Comparison of ENCODE assay signal across 8 cellular contexts in genomic region chr10:17737021-17737965, GRCh38. TPM values are rescaled to one million over a fixed set of nuclear protein-coding genes. Genes with fewer than 3 reads are reported as not detected.
DNase-seq lines count a peak whose midpoint lies in the region; ATAC-seq and TF ChIP-seq lines count a peak whose summit lies in the region.

No MANE protein-coding gene starts in this region.

- H2AFZ ChIP-seq in SK-N-SH (ENCODE audit: low read depth): no peak overlapping the region

- intact Hi-C loops in CD4-positive, alpha-beta memory T cell (cut with micrococcal nuclease): loop anchor here (1.0 kb wide), 1 partner anchor 37 kb away; no protein-coding TSS in a partner anchor

- no peak overlapping the region for H3K27ac Mint-ChIP-seq in CD4-positive, alpha-beta memory T cell
- no peak overlapping the region for H3K27ac Mint-ChIP-seq in T-cell

- no peaks in the 10 kb centered on the region for H3K9me3 ChIP-seq in CD4-positive, alpha-beta memory T cell (ENCODE audit: control insufficient read depth in 1 of 2, low read length in 2 of 2)
- H3K9me3 ChIP-seq in SK-N-SH: no peaks in the 10 kb centered on the region

- TF ChIP-seq RAD21 in SK-N-SH (IDR thresholded peaks at IDR 0.05; ENCODE audit: low read length): peak; percentile 65

- H3K79me2 ChIP-seq in SK-N-SH (ENCODE audit: insufficient read depth): no peaks in the 10 kb centered on the region

- H3K4me2 ChIP-seq in SK-N-SH: no peak overlapping the region

- H3K36me3 Mint-ChIP-seq in CD4-positive, alpha-beta memory T cell: peaks cover 0 to 3% of the 10 kb centered on the region in 2 donors
- H3K36me3 Mint-ChIP-seq in T-cell: no peaks in the 10 kb centered on the region

- no peaks in the 10 kb centered on the region for H3K9me2 ChIP-seq in SK-N-SH

- H3K27me3 ChIP-seq in CD4-positive, alpha-beta memory T cell (ENCODE audit: insufficient read depth, low read length): no peaks in the 10 kb centered on the region
- no peaks in the 10 kb centered on the region for H3K27me3 ChIP-seq in SK-N-SH (ENCODE audit: insufficient read depth)

- H3K9me3 Mint-ChIP-seq in CD4-positive, alpha-beta memory T cell: no peaks in the 10 kb centered on the region
- H3K9me3 Mint-ChIP-seq in T-cell: no peaks in the 10 kb centered on the region

- no peak overlapping the region for H3K4me3 ChIP-seq in CD4-positive, alpha-beta memory T cell (ENCODE audit: low read length in 2 of 2)
- H3K4me3 ChIP-seq in SK-N-SH (ENCODE audit: low read depth in 2 of 2, low read length in 1 of 2): no peak overlapping the region; a peak in 1 of 4 replicates
- no peak overlapping the region for H3K4me3 ChIP-seq in foreskin fibroblast (ENCODE audit: low read depth in 1 of 2, low read length in 2 of 2)

- ATAC-seq in T-cell (replicated peaks in 1 of 4) (no peak), GM18519 (IDR thresholded peaks at IDR 0.05; ENCODE audit: low FRiP score, unreplicated experiment) (no peak)

- WGBS in SK-N-SH (ENCODE audit: low lambda C conversion rate): 52% methylated on average over 12 of the region's 12 CpGs

- H3K4me1 Mint-ChIP-seq in CD4-positive, alpha-beta memory T cell: peaks cover 0 to 5% (median 3%) of the 10 kb centered on the region in 4 donors
- peaks cover 0 to 4% (median 0%) of the 10 kb centered on the region in 3 donors for H3K4me1 Mint-ChIP-seq in T-cell

- POLR2A ChIA-PET in CD4-positive, alpha-beta memory T cell (lab: Charles Lee; ENCODE audit: partially characterized antibody): interaction anchor here (0.9 kb wide), 1 partner anchor 93 kb away, joined by 3 read pairs; the partner anchor contains the start of gene STAM
- POLR2A ChIA-PET in SK-N-SH (lab: Yijun Ruan, JAX) (no interaction called here), T-cell (lab: Charles Lee) (no interaction called here)

- peak in 4 of 5 donors; percentile 7 to 30 (median 22) for DNase-seq in CD4-positive, alpha-beta memory T cell
- DNase-seq in HCEC 1CT (peak; percentile 61), SK-N-SH (peak; percentile 29), foreskin fibroblast (peak; percentile 17 to 65), putamen (ENCODE audit: low spot score) (peak; percentile 32), GM19240 (ENCODE audit: insufficient read length, low spot score) (no peak), T-cell (no peak)

- H3K27me3 Mint-ChIP-seq in CD4-positive, alpha-beta memory T cell: no peaks in the 10 kb centered on the region
- H3K27me3 Mint-ChIP-seq in T-cell: no peaks in the 10 kb centered on the region

- no peaks in the 10 kb centered on the region for H4K20me1 ChIP-seq in SK-N-SH (ENCODE audit: insufficient read depth)

- no peaks in the 10 kb centered on the region for H3K36me3 ChIP-seq in CD4-positive, alpha-beta memory T cell (ENCODE audit: insufficient read depth, low read length)
- no peaks in the 10 kb centered on the region for H3K36me3 ChIP-seq in SK-N-SH (replicated peaks in 1 of 2; ENCODE audit: control insufficient read depth in 1 of 2, insufficient read depth in 2 of 2, low read length in 1 of 2)

- CTCF ChIA-PET in CD4-positive, alpha-beta memory T cell (lab: Charles Lee; ENCODE audit: partially characterized antibody): interaction anchor here (0.5 to 4.3 kb wide), 17 partner anchors 10 to 191 kb away, joined by 3 to 39 read pairs (median 4); partner anchors contain the start of gene STAM
- CTCF ChIA-PET in SK-N-SH (lab: Yijun Ruan, JAX) (interaction anchor here (0.6 to 2.7 kb wide), 28 partner anchors 8 to 501 kb away, joined by 3 to 10 read pairs (median 4); no protein-coding TSS in a partner anchor), T-cell (lab: Charles Lee) (interaction anchor here (0.5 to 1.1 kb wide), 10 partner anchors 93 to 1153 kb away, joined by 3 to 9 read pairs (median 4); partner anchors contain the start of gene STAM (in 1 of the 2))

- TF ChIP-seq EP300 in SK-N-SH (IDR thresholded peaks at IDR 0.05; ENCODE audit: borderline replicate concordance in 1 of 2, low read depth in 1 of 2, low read length in 1 of 2): no peak

- no peak overlapping the region for H3K27ac ChIP-seq in CD4-positive, alpha-beta memory T cell (ENCODE audit: low read depth, low read length)
- no peak overlapping the region for H3K27ac ChIP-seq in SK-N-SH (ENCODE audit: low read depth in 2 of 2, low read length in 1 of 2)

- H3K9ac ChIP-seq in SK-N-SH: no peak overlapping the region

- no peaks in the 10 kb centered on the region for H3F3A ChIP-seq in SK-N-SH (replicated peaks; ENCODE audit: insufficient read depth)

- no peaks in the 10 kb centered on the region for H3K4me1 ChIP-seq in CD4-positive, alpha-beta memory T cell (ENCODE audit: insufficient read depth, low read length)
- H3K4me1 ChIP-seq in SK-N-SH (ENCODE audit: control insufficient read depth in 1 of 2, insufficient read depth in 2 of 2, low read depth in 1 of 2, low read length in 1 of 2): no peaks in the 10 kb centered on the region

- TF ChIP-seq CTCF in SK-N-SH (IDR thresholded peaks at IDR 0.05) (peak; percentile 81), foreskin fibroblast (IDR thresholded peaks at IDR 0.05; ENCODE audit: low read depth, low read length) (peak; percentile 44)

- no peak overlapping the region for H3K4me3 Mint-ChIP-seq in CD4-positive, alpha-beta memory T cell
- no peak overlapping the region for H3K4me3 Mint-ChIP-seq in T-cell

TF ChIP-seq in SK-N-SH, 30 proteins besides CTCF, POLR2A, EP300 and RAD21:
- peak; percentile 39; the same call in 1 of the 2 replicates for TF ChIP-seq SMC3 (IDR thresholded peaks at IDR 0.05; ENCODE audit: low read depth, low read length)
- no peak for TF ChIP-seq GATA2 (CRISPR knock-in tag; IDR thresholded peaks at IDR 0.05)

RNA-seq across cellular contexts. Expression of gene TMEM236, which starts 14.7 kb away (rescaled TPM):
- total RNA-seq in CD4-positive, alpha-beta memory T cell: under 1 TPM; 0.17 TPM
- polyA plus RNA-seq in CD4-positive, alpha-beta memory T cell: under 1 TPM in 1 of 2 donors, not detected in 1; 0.03 TPM
- polyA plus RNA-seq in SK-N-SH (2012; rRNA removed): 0.02 TPM in 1 of 2 replicates, not detected in the other
- polyA plus RNA-seq in SK-N-SH (2012; cell fraction: cytosol; rRNA removed): 0.01 TPM in 2 replicates
- 0.02 and 0.05 TPM in 2 replicates for polyA plus RNA-seq in SK-N-SH (2012; cell fraction: nucleus; rRNA removed)
- total RNA-seq in T-cell: under 1 TPM in 4 of 5 donors, not detected in 1; 0.03 to 0.38 (median 0.07) TPM

Comparison
In these comparisons a context has a peak if more than half of its experiments do, and no peak if none do; other contexts are left out.
1. DNase-seq: peak in CD4-positive, alpha-beta memory T cell (4 of 5), HCEC 1CT (single experiment), SK-N-SH (single experiment), foreskin fibroblast (2 of 2) and putamen (single experiment); none in GM19240 (single experiment) and T-cell (0 of 34).